In the genomic region with DNA sequence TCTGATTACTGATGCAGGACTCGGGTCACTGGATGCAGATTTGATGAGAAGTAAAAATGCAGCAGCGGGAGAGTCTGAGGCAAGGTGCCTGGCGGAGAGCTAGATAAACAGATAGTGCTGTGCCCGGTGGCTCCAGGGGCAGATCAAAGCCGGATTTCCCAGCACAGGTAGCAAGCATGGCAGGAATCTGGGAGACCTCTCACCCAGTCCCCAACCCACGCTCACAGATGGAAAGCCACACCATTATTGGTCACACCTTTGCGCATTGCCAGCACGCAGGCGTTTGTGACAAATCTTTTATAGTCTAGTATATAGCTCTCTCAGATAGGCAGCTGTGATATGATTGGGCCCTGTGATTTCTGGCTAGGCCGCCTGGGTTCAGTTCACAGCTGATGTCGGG, we compare ENCODE assay signal across 12 cellular contexts.
"Had no signal": no experiment of that assay in that cellular context is flagged by ENCODE, and none has a peak within 500 bp of the region (broad histone marks: within the 10 kb centered on the region; RNA-seq: fewer than 3 reads in every experiment).

No MANE protein-coding gene starts in this region.

- H3K9me3 ChIP-seq: esophagus squamous epithelium, pancreas, tibial nerve had no signal

- H3K27ac ChIP-seq: cardiac muscle cell, esophagus squamous epithelium, pancreas, tibial nerve had no signal

- H3K27me3 Mint-ChIP-seq: activated CD4-positive, alpha-beta memory T cell treated with anti-CD3 and anti-CD28 coated beads, Interleukin-2, amount 10 ng/mL, durations not matched to agents 7 days and 5 days had no signal

- H3K36me3 ChIP-seq: cardiac muscle cell, esophagus squamous epithelium, pancreas, tibial nerve had no signal

- H3K4me3 Mint-ChIP-seq: activated CD4-positive, alpha-beta memory T cell treated with anti-CD3 and anti-CD28 coated beads, Interleukin-2, amount 10 ng/mL, durations not matched to agents 7 days and 5 days; neural crest cell had no signal

- H3K4me3 ChIP-seq: cardiac muscle cell, esophagus squamous epithelium, pancreas, tibial nerve had no signal

- H3K27me3 ChIP-seq: cardiac muscle cell, esophagus squamous epithelium, pancreas, tibial nerve had no signal

- DNase-seq: activated CD4-positive, alpha-beta memory T cell treated with anti-CD3 and anti-CD28 coated beads, Interleukin-2, amount 10 ng/mL, durations not matched to agents 7 days and 5 days; activated naive CD4-positive, alpha-beta T cell treated with Interleukin-2 at 50 U/mL for 16 hours; esophagus squamous epithelium; foreskin fibroblast; glutamatergic neuron; pancreas; retina; T-helper 9 cell had no signal

- ATAC-seq: left lobe of liver, pancreas had no signal

- H3K4me1 ChIP-seq: esophagus squamous epithelium, pancreas, tibial nerve had no signal

- H3K9me3 Mint-ChIP-seq: activated CD4-positive, alpha-beta memory T cell treated with anti-CD3 and anti-CD28 coated beads, Interleukin-2, amount 10 ng/mL, durations not matched to agents 7 days and 5 days had no signal

- H3K27ac Mint-ChIP-seq: activated CD4-positive, alpha-beta memory T cell treated with anti-CD3 and anti-CD28 coated beads, Interleukin-2, amount 10 ng/mL, durations not matched to agents 7 days and 5 days had no signal
